1 cellular context compared by ENCODE assay signal in the genomic region with DNA sequence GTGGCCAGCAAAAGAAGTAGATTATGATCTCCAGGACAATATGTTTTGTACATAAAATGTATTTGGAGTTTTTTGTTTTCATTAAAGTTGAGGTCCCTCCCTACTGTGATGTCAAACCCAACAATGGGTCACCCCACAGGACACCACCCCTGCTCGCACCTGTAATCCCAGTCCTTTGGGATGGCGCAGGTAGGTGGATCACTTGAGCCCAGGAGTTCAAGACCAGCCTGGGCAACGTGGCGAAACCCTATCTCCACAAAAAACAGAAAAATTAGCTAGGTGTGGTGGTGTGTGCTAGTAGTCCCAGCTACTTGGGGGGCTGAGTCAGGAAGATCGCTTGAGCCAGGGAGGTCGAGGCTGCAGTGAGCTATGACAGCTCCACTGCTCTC.
TF ChIP-seq lines count a peak whose summit lies in the region.

No MANE protein-coding gene starts in this region.

TF ChIP-seq in GM12878, 131 proteins besides CTCF, POLR2A, EP300 and RAD21:
- TF ChIP-seq ZNF687 (IDR thresholded peaks at IDR 0.05) (no peak), MXI1 (IDR thresholded peaks at IDR 0.05; ENCODE audit: low read depth, low read length) (no peak), CUX1 (IDR thresholded peaks at IDR 0.05; ENCODE audit: insufficient replicate concordance, low read depth, low read length) (no peak), FOXM1 (IDR thresholded peaks at IDR 0.05; ENCODE audit: low read depth, low read length) (no peak), SIN3A (IDR thresholded peaks at IDR 0.05; ENCODE audit: low read depth, low read length) (no peak), BHLHE40 (IDR thresholded peaks at IDR 0.05; ENCODE audit: borderline replicate concordance in 1 of 2, low read depth in 2 of 2, low read length in 1 of 2) (no peak), TCF3 (IDR thresholded peaks at IDR 0.05; ENCODE audit: borderline replicate concordance, insufficient read depth, low read depth, low read length) (no peak), RAD51 (IDR thresholded peaks at IDR 0.05) (no peak)
